Comparison of ENCODE assay signal across 20 cellular contexts in the genomic region with DNA sequence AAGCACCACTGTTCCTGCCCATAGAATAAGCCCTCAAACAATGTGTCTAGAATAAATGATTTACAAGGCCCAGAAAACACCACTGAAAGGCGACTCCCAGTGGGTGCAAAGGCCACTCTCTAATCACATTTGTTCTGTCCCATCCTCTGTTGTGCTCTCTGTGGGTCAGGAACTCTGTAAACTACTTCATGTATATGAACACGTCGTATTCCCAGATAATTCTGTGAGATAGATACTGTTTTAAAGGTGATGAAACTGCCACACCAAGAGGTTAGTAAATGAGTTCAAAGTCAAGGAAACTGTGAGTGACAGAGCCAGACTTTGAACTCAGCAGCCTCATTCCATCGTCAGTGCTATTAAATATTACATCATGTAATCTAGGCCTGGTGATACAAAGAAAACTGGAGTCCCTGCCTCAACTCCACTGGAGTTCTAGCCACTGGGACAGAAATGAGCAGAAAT.
"Had no signal": no experiment of that assay in that cellular context is flagged by ENCODE, and none has a peak within 500 bp of the region (broad histone marks: within the 10 kb centered on the region; RNA-seq: fewer than 3 reads in every experiment).

No MANE protein-coding gene starts in this region.

- ATAC-seq: activated CD8-positive, alpha-beta memory T cell treated with anti-CD3 and anti-CD28 coated beads, Interleukin-2, amount 10 ng/mL, durations not matched to agents 7 days and 5 days; activated T-helper 17 cell treated with anti-CD3 and anti-CD28 coated beads, Interleukin-2, amount 50 U/mL, for 72 hours; body of pancreas; left lobe of liver had no signal

- H3K36me3 ChIP-seq: esophagus squamous epithelium had no signal

- H3K27ac ChIP-seq: body of pancreas, esophagus squamous epithelium had no signal

- FAIRE-seq: endothelial cell of umbilical vein had no signal

- H3K27me3 Mint-ChIP-seq: activated B cell treated with CpG ODN at 0.5 μM for 24 hours; activated CD4-positive, alpha-beta memory T cell treated with anti-CD3 and anti-CD28 coated beads, Interleukin-2, amount 10 ng/mL, durations not matched to agents 7 days and 5 days; activated CD8-positive, alpha-beta memory T cell treated with anti-CD3 and anti-CD28 coated beads, Interleukin-2, amount 10 ng/mL, durations not matched to agents 7 days and 5 days; activated naive CD8-positive, alpha-beta T cell treated with anti-CD3 and anti-CD28 coated beads for 36 hours; activated T-helper 17 cell treated with anti-CD3 and anti-CD28 coated beads, Interleukin-2, amount 50 U/mL, for 72 hours; stimulated activated naive CD8-positive, alpha-beta T cell treated with anti-CD3 and anti-CD28 coated beads, Interleukin-15, Interleukin-2, amounts not matched to agents 100 ng/mL and 50 ng/mL, for 24 hours had no signal

- DNase-seq: activated B cell treated with CpG ODN at 0.5 μM for 24 hours; activated CD4-positive, alpha-beta memory T cell treated with anti-CD3 and anti-CD28 coated beads, Interleukin-2, amount 10 ng/mL, durations not matched to agents 7 days and 5 days; activated CD4-positive, alpha-beta T cell treated with anti-CD3 and anti-CD28 coated beads for 4 hours; activated CD8-positive, alpha-beta memory T cell treated with anti-CD3 and anti-CD28 coated beads, Interleukin-2, amount 10 ng/mL, durations not matched to agents 7 days and 5 days; activated naive CD4-positive, alpha-beta T cell; activated naive CD8-positive, alpha-beta T cell treated with anti-CD3 and anti-CD28 coated beads for 36 hours; activated T-cell treated with anti-CD3 and anti-CD28 coated beads, Interleukin-2, amount 50 U/mL, for 1 hour; amygdala; body of pancreas; dermis blood vessel endothelial cell; effector memory CD4-positive, alpha-beta T cell; esophagus squamous epithelium; midbrain; stimulated activated CD4-positive, alpha-beta T cell treated with anti-CD3 and anti-CD28 coated beads, Interleukin-2, amount 100 ng/mL, for 48 hours; trophoblast cell had no signal

- H3K27me3 ChIP-seq: body of pancreas, esophagus squamous epithelium had no signal

- H3K4me3 Mint-ChIP-seq: activated B cell treated with CpG ODN at 0.5 μM for 24 hours; activated CD4-positive, alpha-beta memory T cell treated with anti-CD3 and anti-CD28 coated beads, Interleukin-2, amount 10 ng/mL, durations not matched to agents 7 days and 5 days; activated CD8-positive, alpha-beta memory T cell treated with anti-CD3 and anti-CD28 coated beads, Interleukin-2, amount 10 ng/mL, durations not matched to agents 7 days and 5 days; activated naive CD8-positive, alpha-beta T cell treated with anti-CD3 and anti-CD28 coated beads for 36 hours; activated T-helper 17 cell treated with anti-CD3 and anti-CD28 coated beads, Interleukin-2, amount 50 U/mL, for 72 hours; neural crest cell; stimulated activated naive CD8-positive, alpha-beta T cell treated with anti-CD3 and anti-CD28 coated beads, Interleukin-15, Interleukin-2, amounts not matched to agents 100 ng/mL and 50 ng/mL, for 24 hours had no signal

- H3K4me1 Mint-ChIP-seq: activated B cell treated with CpG ODN at 0.5 μM for 24 hours; activated CD4-positive, alpha-beta memory T cell treated with anti-CD3 and anti-CD28 coated beads, Interleukin-2, amount 10 ng/mL, durations not matched to agents 7 days and 5 days; activated CD8-positive, alpha-beta memory T cell treated with anti-CD3 and anti-CD28 coated beads, Interleukin-2, amount 10 ng/mL, durations not matched to agents 7 days and 5 days; activated naive CD8-positive, alpha-beta T cell treated with anti-CD3 and anti-CD28 coated beads for 36 hours; activated T-helper 17 cell treated with anti-CD3 and anti-CD28 coated beads, Interleukin-2, amount 50 U/mL, for 72 hours had no signal

- H3K36me3 Mint-ChIP-seq: activated CD8-positive, alpha-beta memory T cell treated with anti-CD3 and anti-CD28 coated beads, Interleukin-2, amount 10 ng/mL, durations not matched to agents 7 days and 5 days; activated naive CD8-positive, alpha-beta T cell treated with anti-CD3 and anti-CD28 coated beads for 36 hours had no signal

- H3K4me1 ChIP-seq: body of pancreas, esophagus squamous epithelium had no signal

- H3K27ac Mint-ChIP-seq: activated B cell treated with CpG ODN at 0.5 μM for 24 hours; activated CD4-positive, alpha-beta memory T cell treated with anti-CD3 and anti-CD28 coated beads, Interleukin-2, amount 10 ng/mL, durations not matched to agents 7 days and 5 days; activated CD8-positive, alpha-beta memory T cell treated with anti-CD3 and anti-CD28 coated beads, Interleukin-2, amount 10 ng/mL, durations not matched to agents 7 days and 5 days; activated naive CD8-positive, alpha-beta T cell treated with anti-CD3 and anti-CD28 coated beads for 36 hours; activated T-helper 17 cell treated with anti-CD3 and anti-CD28 coated beads, Interleukin-2, amount 50 U/mL, for 72 hours; stimulated activated naive CD8-positive, alpha-beta T cell treated with anti-CD3 and anti-CD28 coated beads, Interleukin-15, Interleukin-2, amounts not matched to agents 100 ng/mL and 50 ng/mL, for 24 hours had no signal

- H3K4me3 ChIP-seq: body of pancreas, esophagus squamous epithelium had no signal
